8 cellular contexts compared by ENCODE assay signal in genomic region chr6:90610291-90610670, GRCh38. TPM values are rescaled to one million over a fixed set of nuclear protein-coding genes. Genes with fewer than 3 reads are reported as not detected.
DNase-seq lines count a peak whose midpoint lies in the region; ATAC-seq and TF ChIP-seq lines count a peak whose summit lies in the region.

No MANE protein-coding gene starts in this region.

- ATAC-seq in aorta (ENCODE audit: low FRiP score) (peak; percentile 61), left lobe of liver (no peak)

- no peak overlapping the region for H3K23ac ChIP-seq in mesendoderm (ENCODE audit: low read length)

- peak overlapping the region; percentile 49 for H3K4ac ChIP-seq in mesendoderm (ENCODE audit: low read depth, low read length)

- peak overlapping the region; percentile 94 for H3K56ac ChIP-seq in mesendoderm (ENCODE audit: low read length)

- H3K4me2 ChIP-seq in Loucy (ENCODE audit: low read depth, low read length, poor library complexity, severe bottlenecking) = peak overlapping the region; percentile 74
- peak overlapping the region; percentile 40 for H3K4me2 ChIP-seq in mesendoderm (ENCODE audit: low read length)

- no peaks in the 10 kb centered on the region for H3F3A ChIP-seq in Loucy (ENCODE audit: low read depth)

- H3K36me3 ChIP-seq in Loucy (ENCODE audit: insufficient read depth, low read length) (no peaks in the 10 kb centered on the region), mesendoderm (ENCODE audit: control insufficient read depth, insufficient read depth, low read length) (no peaks in the 10 kb centered on the region), aorta (ENCODE audit: control insufficient read depth in 1 of 2, insufficient read depth in 2 of 2, low read length in 1 of 2) (no peaks in the 10 kb centered on the region)

- no peaks in the 10 kb centered on the region for H3K9me2 ChIP-seq in Loucy (replicated peaks; ENCODE audit: low read depth, low read length)

- H3K27me3 ChIP-seq in Loucy (ENCODE audit: insufficient read depth, low read length, poor library complexity, severe bottlenecking) = no peaks in the 10 kb centered on the region
- no peaks in the 10 kb centered on the region for H3K27me3 ChIP-seq in mesendoderm (ENCODE audit: insufficient read depth, low read length, poor library complexity)
- peaks cover 0 to 1% of the 10 kb centered on the region in 2 donors for H3K27me3 ChIP-seq in aorta (ENCODE audit: control insufficient read depth in 1 of 2, insufficient read depth in 2 of 2, low read length in 1 of 2)

- peak overlapping the region; percentile 92 for H2AFZ ChIP-seq in Loucy (ENCODE audit: low read length)

- H3K4me1 ChIP-seq in Loucy (ENCODE audit: insufficient read depth, low read length, poor library complexity, severe bottlenecking) = no peaks in the 10 kb centered on the region
- H3K4me1 ChIP-seq in mesendoderm (ENCODE audit: control insufficient read depth, low read depth, low read length) = no peaks in the 10 kb centered on the region
- H3K4me1 ChIP-seq in aorta (ENCODE audit: control insufficient read depth in 1 of 2, insufficient read depth in 2 of 2, low read length in 2 of 2) = no peaks in the 10 kb centered on the region

- intact Hi-C loops in aorta (cut with DNase I) = no loop called here

- H3K9me3 ChIP-seq in Loucy (ENCODE audit: insufficient read depth, low read depth, low read length) = no peaks in the 10 kb centered on the region
- no peaks in the 10 kb centered on the region for H3K9me3 ChIP-seq in aorta (ENCODE audit: control insufficient read depth, low read length)

- H4K20me1 ChIP-seq in Loucy (ENCODE audit: insufficient read depth, low read length, poor library complexity, severe bottlenecking) = no peaks in the 10 kb centered on the region

- H4K5ac ChIP-seq in mesendoderm (ENCODE audit: low read length) = no peak overlapping the region

- peak overlapping the region; percentile 95 for H2BK120ac ChIP-seq in mesendoderm (ENCODE audit: low read depth, low read length)

- DNase-seq in D341Med (ENCODE audit: low spot score) (peak; percentile 33), cerebellar cortex (ENCODE audit: low spot score) (peak; percentile 57), mesendoderm (peak; percentile 31), aorta (peak in 1 of 2 donors; percentile 68), T-helper 9 cell (no peak), left lobe of liver (ENCODE audit: low spot score) (no peak)
- DNase-seq in stimulated activated CD4-positive, alpha-beta T cell treated with anti-CD3 and anti-CD28 coated beads, Interleukin-4, amount 100 ng/mL, for 24 hours = no peak

- H3K79me2 ChIP-seq in Loucy (ENCODE audit: insufficient read depth, low read length) (no peaks in the 10 kb centered on the region), mesendoderm (ENCODE audit: control insufficient read depth, insufficient read depth, low read length) (no peaks in the 10 kb centered on the region)

- no peak overlapping the region for H4K8ac ChIP-seq in mesendoderm (ENCODE audit: low read depth, low read length)

- no peak overlapping the region for H2BK15ac ChIP-seq in mesendoderm (replicated peaks; ENCODE audit: low read depth)

- no peaks in the 10 kb centered on the region for H3K79me1 ChIP-seq in mesendoderm (ENCODE audit: low read length)

- peak overlapping the region; percentile 69 for H3K4me3 ChIP-seq in Loucy (ENCODE audit: low read length, poor library complexity, severe bottlenecking)
- H3K4me3 ChIP-seq in mesendoderm (ENCODE audit: low read length) = no peak overlapping the region
- peak overlapping the region; percentile 39 to 69 for H3K4me3 ChIP-seq in aorta (ENCODE audit: low read length in 2 of 2)

- H2BK5ac ChIP-seq in mesendoderm (ENCODE audit: low read length) = no peak overlapping the region

- no peak overlapping the region for H2AK5ac ChIP-seq in mesendoderm (ENCODE audit: low read length)

- WGBS in mesendoderm (ENCODE audit: extremely low coverage, insufficient coverage, low lambda C conversion rate) = no CpG with 5 or more reads among the region's 19 CpGs
- 4% methylated on average over 19 of the region's 19 CpGs for WGBS in aorta, 2 donors

- H3K27ac ChIP-seq in mesendoderm (ENCODE audit: low read depth, low read length) = no peak overlapping the region
- no peak overlapping the region for H3K27ac ChIP-seq in aorta (ENCODE audit: low read depth in 1 of 2, low read length in 2 of 2)

- H3K18ac ChIP-seq in mesendoderm (ENCODE audit: low read length) = peak overlapping the region; percentile 88

- H3K9ac ChIP-seq in Loucy (ENCODE audit: low read depth, low read length, poor library complexity, severe bottlenecking) (no peak overlapping the region), mesendoderm (ENCODE audit: low read length) (peak overlapping the region; percentile 65)

- TF ChIP-seq CTCF in Loucy (conservative IDR thresholded peaks at IDR 0.05; ENCODE audit: low read length) = no peak

RNA-seq across cellular contexts. Expression of gene MAP3K7, which starts 23.4 kb away (rescaled TPM):
- 27.5 TPM for polyA plus RNA-seq in mesendoderm (2013, experiment 1 of 2)
- polyA plus RNA-seq in mesendoderm (2013, experiment 2 of 2) = 27.8 TPM
- 10 to 100 TPM; 24.8 to 29.2 TPM for total RNA-seq in aorta
- 10 to 100 TPM; 10.3 to 14.0 TPM for polyA plus RNA-seq in aorta
- 7.0 TPM for total RNA-seq in left lobe of liver

Comparison
In these comparisons a context has a peak if more than half of its experiments do, and no peak if none do; other contexts are left out.
1. DNase-seq: peak in D341Med (single experiment), cerebellar cortex (single experiment) and mesendoderm (single experiment); none in stimulated activated CD4-positive, alpha-beta T cell treated with anti-CD3 and anti-CD28 coated beads, Interleukin-4, amount 100 ng/mL, for 24 hours (single experiment), T-helper 9 cell (single experiment) and left lobe of liver (single experiment).